ENCODE assay signal across 1 cellular context in the genomic region with DNA sequence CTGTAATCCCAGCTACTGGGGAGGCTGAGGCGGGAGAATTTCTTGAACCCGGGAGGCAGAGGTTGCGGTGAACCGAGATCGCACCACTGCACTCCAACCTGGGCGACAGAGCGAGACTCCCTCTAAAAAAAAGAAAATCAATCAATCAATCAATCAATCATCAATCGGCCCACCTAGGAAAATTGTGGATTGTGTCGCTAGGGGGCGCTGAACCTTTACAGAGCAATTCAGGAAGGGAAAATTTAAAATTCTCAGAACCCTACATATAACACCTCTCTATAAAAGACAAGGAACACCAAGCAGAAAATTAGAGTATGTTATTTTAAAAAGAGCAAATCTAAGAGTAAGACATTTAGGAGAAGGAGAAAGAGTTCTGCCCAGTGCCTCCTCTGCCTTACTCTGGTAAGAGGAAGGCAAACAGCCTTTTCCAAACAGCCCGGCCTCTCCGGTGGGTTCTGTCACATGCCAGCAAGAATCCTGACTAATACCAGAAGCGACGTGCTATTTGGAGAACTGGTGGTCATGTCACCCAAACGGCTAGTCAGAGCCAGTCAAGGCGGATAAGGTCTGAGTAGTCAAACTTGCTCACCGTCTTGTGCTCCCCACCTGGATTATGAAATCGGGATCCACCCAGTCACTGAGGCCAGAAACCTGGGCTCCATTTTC.
TF ChIP-seq lines count a peak whose summit lies in the region.

No MANE protein-coding gene starts in this region.

TF ChIP-seq in HCT116, 20 proteins besides CTCF, POLR2A, EP300 and RAD21 (continued from another document):
- TF ChIP-seq, protein P1, sequence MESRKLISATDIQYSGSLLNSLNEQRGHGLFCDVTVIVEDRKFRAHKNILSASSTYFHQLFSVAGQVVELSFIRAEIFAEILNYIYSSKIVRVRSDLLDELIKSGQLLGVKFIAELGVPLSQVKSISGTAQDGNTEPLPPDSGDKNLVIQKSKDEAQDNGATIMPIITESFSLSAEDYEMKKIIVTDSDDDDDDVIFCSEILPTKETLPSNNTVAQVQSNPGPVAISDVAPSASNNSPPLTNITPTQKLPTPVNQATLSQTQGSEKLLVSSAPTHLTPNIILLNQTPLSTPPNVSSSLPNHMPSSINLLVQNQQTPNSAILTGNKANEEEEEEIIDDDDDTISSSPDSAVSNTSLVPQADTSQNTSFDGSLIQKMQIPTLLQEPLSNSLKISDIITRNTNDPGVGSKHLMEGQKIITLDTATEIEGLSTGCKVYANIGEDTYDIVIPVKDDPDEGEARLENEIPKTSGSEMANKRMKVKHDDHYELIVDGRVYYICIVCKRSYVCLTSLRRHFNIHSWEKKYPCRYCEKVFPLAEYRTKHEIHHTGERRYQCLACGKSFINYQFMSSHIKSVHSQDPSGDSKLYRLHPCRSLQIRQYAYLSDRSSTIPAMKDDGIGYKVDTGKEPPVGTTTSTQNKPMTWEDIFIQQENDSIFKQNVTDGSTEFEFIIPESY (IDR thresholded peaks at IDR 0.05; ENCODE audit: extremely low read depth, insufficient replicate concordance, low read length), result no peak
- TF ChIP-seq SRF (IDR thresholded peaks at IDR 0.05; ENCODE audit: low read depth), result no peak
- TF ChIP-seq ZNF274 (IDR thresholded peaks at IDR 0.05; ENCODE audit: low read depth, low read length), result no peak
- TF ChIP-seq ZFX (IDR thresholded peaks at IDR 0.05), result no peak
- no peak for TF ChIP-seq POLR2AphosphoS5 (IDR thresholded peaks at IDR 0.05; ENCODE audit: low read depth, low read length)
